14 cellular contexts compared by ENCODE assay signal in genomic region chr17:43601280-43602050, GRCh38. TPM values are rescaled to one million over a fixed set of nuclear protein-coding genes. Genes with fewer than 3 reads are reported as not detected.
DNase-seq lines count a peak whose midpoint lies in the region; ATAC-seq and TF ChIP-seq lines count a peak whose summit lies in the region.
"Had no signal": no experiment of that assay in that cellular context is flagged by ENCODE, and none has a peak within 500 bp of the region (broad histone marks: within the 10 kb centered on the region; RNA-seq: fewer than 3 reads in every experiment).

No MANE protein-coding gene starts in this region.

- no peaks in the 10 kb centered on the region for H3K36me3 Mint-ChIP-seq in stimulated activated memory B cell treated with anti-CD40 and anti-IgM and Interleukin-4, amounts not matched to agents 10 μg/mL and 1 μg/mL and 100 μg/mL, for 72 hours
- H3K36me3 Mint-ChIP-seq: activated naive CD8-positive, alpha-beta T cell; naive thymus-derived CD8-positive, alpha-beta T cell had no signal

- no peak overlapping the region for H3K4me3 ChIP-seq in mucosa of descending colon
- H3K4me3 ChIP-seq: colonic mucosa had no signal

- intact Hi-C loops in left ventricle myocardium superior (cut with micrococcal nuclease): no loop called here
- intact Hi-C loops in mucosa of descending colon (cut with DNase I, micrococcal nuclease): no loop called here

- no peak for TF ChIP-seq CTCF in mucosa of descending colon (IDR thresholded peaks at IDR 0.05)

- H3K27ac Mint-ChIP-seq in stimulated activated memory B cell treated with anti-CD40 and anti-IgM and Interleukin-4, amounts not matched to agents 10 μg/mL and 1 μg/mL and 100 μg/mL, for 72 hours: no peak overlapping the region
- H3K27ac Mint-ChIP-seq: activated naive CD8-positive, alpha-beta T cell had no signal

- no peaks in the 10 kb centered on the region for H3K9me3 ChIP-seq in mucosa of descending colon
- H3K9me3 ChIP-seq: colonic mucosa, SK-N-SH had no signal

- DNase-seq in H4 (ENCODE audit: low spot score) (peak; percentile 36), astrocyte of the hippocampus (ENCODE audit: low read depth, low spot score) (peak; percentile 61), left ventricle myocardium superior (peak; percentile 57), inferior parietal cortex (ENCODE audit: extremely low spot score) (no peak), mucosa of descending colon (no peak), Ammon's horn (ENCODE audit: low spot score) (no peak)
- DNase-seq: colonic mucosa; COR-L47; Kasumi-1; naive thymus-derived CD8-positive, alpha-beta T cell; NCI-H2029; SK-N-SH had no signal

- peak; percentile 93 for ATAC-seq in left ventricle myocardium superior
- peak; percentile 24 for ATAC-seq in stimulated activated memory B cell treated with anti-CD40 and anti-IgM and Interleukin-4, amounts not matched to agents 10 μg/mL and 1 μg/mL and 100 μg/mL, for 72 hours
- no peak for ATAC-seq in mucosa of descending colon
- ATAC-seq: naive thymus-derived CD8-positive, alpha-beta T cell had no signal

- H3K36me3 ChIP-seq in mucosa of descending colon (ENCODE audit: low read depth): no peaks in the 10 kb centered on the region
- H3K36me3 ChIP-seq: colonic mucosa had no signal

- no peak overlapping the region for H3K4me3 Mint-ChIP-seq in stimulated activated memory B cell treated with anti-CD40 and anti-IgM and Interleukin-4, amounts not matched to agents 10 μg/mL and 1 μg/mL and 100 μg/mL, for 72 hours
- H3K4me3 Mint-ChIP-seq: activated naive CD8-positive, alpha-beta T cell; naive thymus-derived CD8-positive, alpha-beta T cell had no signal

- peaks cover 9% of the 10 kb centered on the region for H3K4me1 Mint-ChIP-seq in stimulated activated memory B cell treated with anti-CD40 and anti-IgM and Interleukin-4, amounts not matched to agents 10 μg/mL and 1 μg/mL and 100 μg/mL, for 72 hours

- H3K4me1 ChIP-seq in mucosa of descending colon (ENCODE audit: low read depth): no peaks in the 10 kb centered on the region
- H3K4me1 ChIP-seq: colonic mucosa had no signal

- no peaks in the 10 kb centered on the region for H3K27me3 Mint-ChIP-seq in stimulated activated memory B cell treated with anti-CD40 and anti-IgM and Interleukin-4, amounts not matched to agents 10 μg/mL and 1 μg/mL and 100 μg/mL, for 72 hours
- H3K27me3 Mint-ChIP-seq: activated naive CD8-positive, alpha-beta T cell had no signal

- no peaks in the 10 kb centered on the region for H3K9me3 Mint-ChIP-seq in stimulated activated memory B cell treated with anti-CD40 and anti-IgM and Interleukin-4, amounts not matched to agents 10 μg/mL and 1 μg/mL and 100 μg/mL, for 72 hours
- H3K9me3 Mint-ChIP-seq: naive thymus-derived CD8-positive, alpha-beta T cell had no signal

RNA-seq across cellular contexts. Expression of gene ETV4, which starts 55.3 kb away (rescaled TPM):
- total RNA-seq in H4 (2014; rRNA removed; shearing (Covaris generic)): 8.1 and 8.9 TPM in 2 replicates
- total RNA-seq in left ventricle myocardium superior: 0.37 TPM
- under 1 TPM; 0.67 to 0.72 (median 0.70) TPM for total RNA-seq in mucosa of descending colon
- total RNA-seq: naive thymus-derived CD8-positive, alpha-beta T cell had no signal

Comparison
In these comparisons a context has a peak if more than half of its experiments do, and no peak if none do; other contexts are left out.
1. DNase-seq: peak in H4 (single experiment), astrocyte of the hippocampus (single experiment) and left ventricle myocardium superior (single experiment); none in inferior parietal cortex (single experiment), mucosa of descending colon (0 of 3) and Ammon's horn (single experiment).